In the genomic region with DNA sequence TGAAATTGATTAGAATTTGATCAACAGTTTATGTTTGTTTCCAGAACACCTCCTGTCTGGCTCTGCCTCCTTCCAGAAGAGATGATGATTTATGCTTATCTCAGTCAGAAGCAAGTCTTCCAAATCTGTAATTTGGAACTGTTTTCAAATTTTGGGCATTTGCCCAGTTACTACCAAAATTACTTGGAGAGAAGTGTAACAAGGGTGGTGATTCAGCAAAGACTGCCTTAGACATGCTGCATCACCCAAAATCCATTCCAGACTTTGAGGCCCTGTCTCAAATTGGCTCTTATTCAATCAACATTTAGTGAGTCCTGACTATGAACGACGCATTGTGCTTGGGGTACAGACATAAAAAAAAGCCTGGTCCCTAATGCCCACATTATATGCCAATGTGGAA, we compare ENCODE assay signal across 14 cellular contexts.
A peak's percentile ranks its signal among the peaks of the same experiment; 100 is the strongest.
DNase-seq lines count a peak whose midpoint lies in the region; ATAC-seq and TF ChIP-seq lines count a peak whose summit lies in the region.
"Had no signal": no experiment of that assay in that cellular context is flagged by ENCODE, and none has a peak within 500 bp of the region (broad histone marks: within the 10 kb centered on the region; RNA-seq: fewer than 3 reads in every experiment).

No MANE protein-coding gene starts in this region.

- H3K4me1 ChIP-seq in esophagus muscularis mucosa (peaks cover 16 to 59% (median 41%) of the 10 kb centered on the region in 4 donors), skeletal muscle tissue (ENCODE audit: control insufficient read depth in 3 of 3, insufficient read depth in 3 of 3, low read length in 3 of 3) (peaks cover 52 to 73% (median 66%) of the 10 kb centered on the region in 3 donors), MM.1S (ENCODE audit: low read length) (no peaks in the 10 kb centered on the region)

- no peak overlapping the region for H3K4me3 ChIP-seq in esophagus muscularis mucosa
- H3K4me3 ChIP-seq in skeletal muscle tissue (ENCODE audit: low read length in 3 of 3), result peak overlapping the region in 2 of 3 donors; percentile 3 to 25
- H3K4me3 ChIP-seq in MM.1S (ENCODE audit: low read length), result no peak overlapping the region

- H3K27me3 ChIP-seq in esophagus muscularis mucosa, result no peaks in the 10 kb centered on the region
- H3K27me3 ChIP-seq in skeletal muscle tissue (ENCODE audit: control insufficient read depth in 3 of 3, insufficient read depth in 3 of 3, low read length in 3 of 3), result no peaks in the 10 kb centered on the region
- H3K27me3 ChIP-seq in MM.1S (replicated peaks; ENCODE audit: insufficient read depth, low read length), result no peaks in the 10 kb centered on the region

- H3K36me3 Mint-ChIP-seq in Calu3 (ENCODE audit: insufficient read depth, unreplicated experiment), result peaks cover 3% of the 10 kb centered on the region
- no peaks in the 10 kb centered on the region for H3K36me3 Mint-ChIP-seq in stimulated activated naive B cell treated with anti-CD40 and anti-IgM and Interleukin-4, amounts not matched to agents 10 μg/mL and 1 μg/mL and 100 μg/mL, for 72 hours
- H3K36me3 Mint-ChIP-seq: mesothelial cell of epicardium had no signal

- peaks cover 61% of the 10 kb centered on the region for H3K4me1 Mint-ChIP-seq in Calu3 (ENCODE audit: low read depth, unreplicated experiment)
- no peaks in the 10 kb centered on the region for H3K4me1 Mint-ChIP-seq in stimulated activated naive B cell treated with anti-CD40 and anti-IgM and Interleukin-4, amounts not matched to agents 10 μg/mL and 1 μg/mL and 100 μg/mL, for 72 hours

- no peak overlapping the region for H3K4me3 Mint-ChIP-seq in Calu3 (ENCODE audit: low read depth, unreplicated experiment)
- no peak overlapping the region for H3K4me3 Mint-ChIP-seq in stimulated activated naive B cell treated with anti-CD40 and anti-IgM and Interleukin-4, amounts not matched to agents 10 μg/mL and 1 μg/mL and 100 μg/mL, for 72 hours
- H3K4me3 Mint-ChIP-seq: mesothelial cell of epicardium had no signal

- intact Hi-C loops in Calu3 (cut with micrococcal nuclease; ENCODE audit: unreplicated experiment) (no loop called here), esophagus muscularis mucosa (cut with DNase I) (no loop called here)

- H3K9me3 ChIP-seq in esophagus muscularis mucosa, result no peaks in the 10 kb centered on the region
- H3K9me3 ChIP-seq in skeletal muscle tissue (ENCODE audit: control insufficient read depth in 3 of 3, low read length in 3 of 3), result no peaks in the 10 kb centered on the region
- H3K9me3 ChIP-seq in MM.1S (replicated peaks; ENCODE audit: insufficient read depth, low read length), result no peaks in the 10 kb centered on the region

- ATAC-seq in stimulated activated naive B cell treated with anti-CD40 and anti-IgM and Interleukin-4, amounts not matched to agents 10 μg/mL and 1 μg/mL and 100 μg/mL, for 72 hours (replicated peaks), result no peak
- no peak for ATAC-seq in GM18505 (IDR thresholded peaks at IDR 0.05; ENCODE audit: unreplicated experiment)

- H3K9me3 Mint-ChIP-seq in Calu3 (ENCODE audit: low read depth, unreplicated experiment), result no peaks in the 10 kb centered on the region
- no peaks in the 10 kb centered on the region for H3K9me3 Mint-ChIP-seq in stimulated activated naive B cell treated with anti-CD40 and anti-IgM and Interleukin-4, amounts not matched to agents 10 μg/mL and 1 μg/mL and 100 μg/mL, for 72 hours
- H3K9me3 Mint-ChIP-seq: mesothelial cell of epicardium had no signal

- 41% methylated on average over 2 of the region's 2 CpGs for WGBS in esophagus muscularis mucosa

- TF ChIP-seq CTCF in Calu3 (IDR thresholded peaks at IDR 0.05; ENCODE audit: unreplicated experiment), result no peak
- no peak for TF ChIP-seq CTCF in esophagus muscularis mucosa (IDR thresholded peaks at IDR 0.05)
- no peak for TF ChIP-seq CTCF in MM.1S (IDR thresholded peaks at IDR 0.05; ENCODE audit: low read length)

- CTCF ChIA-PET in Calu3 (lab: Charles Lee), result interaction anchor here (0.7 to 1.3 kb wide), 6 partner anchors 15 to 575 kb away, joined by 3 to 5 read pairs (median 3); no protein-coding TSS in a partner anchor

- no peaks in the 10 kb centered on the region for H3K79me2 ChIP-seq in MM.1S (ENCODE audit: low read length)

- DNase-seq in Calu3 (no peak), RPMI7951 (ENCODE audit: low read depth) (peak; percentile 51), esophagus muscularis mucosa (ENCODE audit: extremely low spot score) (no peak), MM.1S (no peak)
- DNase-seq in stimulated activated naive B cell treated with anti-CD40 and anti-IgM and Interleukin-4, amounts not matched to agents 10 μg/mL and 1 μg/mL and 100 μg/mL, for 72 hours, result no peak
- no peak for DNase-seq in stimulated activated CD8-positive, alpha-beta memory T cell treated with anti-CD3 and anti-CD28 coated beads, Interleukin-4, amount 100 ng/mL, for 48 hours
- DNase-seq: activated CD4-positive, alpha-beta T cell treated with anti-CD3 and anti-CD28 coated beads, Interleukin-2, amount 50 U/mL, for 48 hours; activated gamma-delta T cell treated with Interleukin-2 at 50 U/mL for 16 hours; hippocampal formation; NCI-H526 treated with DMSO at 0.1 percent for 48 hours; T-helper 1 cell had no signal

- no TSS peak for BruUV-seq in Calu3 (replicated peaks; lab: Mats Ljungman, UMichigan)

- no peaks in the 10 kb centered on the region for H3K36me3 ChIP-seq in esophagus muscularis mucosa
- H3K36me3 ChIP-seq in skeletal muscle tissue (ENCODE audit: control insufficient read depth in 3 of 3, insufficient read depth in 3 of 3, low read length in 3 of 3), result no peaks in the 10 kb centered on the region
- H3K36me3 ChIP-seq in MM.1S (replicated peaks; ENCODE audit: insufficient read depth, low read length), result no peaks in the 10 kb centered on the region

- peak overlapping the region; percentile 87 for H3K27ac Mint-ChIP-seq in Calu3 (ENCODE audit: unreplicated experiment)
- H3K27ac Mint-ChIP-seq in stimulated activated naive B cell treated with anti-CD40 and anti-IgM and Interleukin-4, amounts not matched to agents 10 μg/mL and 1 μg/mL and 100 μg/mL, for 72 hours, result no peak overlapping the region
- H3K27ac Mint-ChIP-seq: mesothelial cell of epicardium had no signal

- no peaks in the 10 kb centered on the region for H3K27me3 Mint-ChIP-seq in Calu3 (ENCODE audit: unreplicated experiment)
- H3K27me3 Mint-ChIP-seq in stimulated activated naive B cell treated with anti-CD40 and anti-IgM and Interleukin-4, amounts not matched to agents 10 μg/mL and 1 μg/mL and 100 μg/mL, for 72 hours, result peaks cover 13 to 24% of the 10 kb centered on the region in 2 donors

- no peak overlapping the region for H3K4me2 ChIP-seq in MM.1S (ENCODE audit: low read depth, low read length)

- H4K20me1 ChIP-seq in MM.1S (ENCODE audit: insufficient read depth, low read length), result no peaks in the 10 kb centered on the region

- no peaks in the 10 kb centered on the region for H3K9me2 ChIP-seq in MM.1S (replicated peaks; ENCODE audit: insufficient read depth, low read length)

- no peaks in the 10 kb centered on the region for H3F3A ChIP-seq in MM.1S (ENCODE audit: insufficient read depth, low read length)

- H2AFZ ChIP-seq in MM.1S (ENCODE audit: low read length), result no peak overlapping the region

- TF ChIP-seq EP300 in esophagus muscularis mucosa (IDR thresholded peaks at IDR 0.05), result no peak

- H3K9ac ChIP-seq in skeletal muscle tissue (ENCODE audit: low read depth in 1 of 3, low read length in 3 of 3) (peak overlapping the region; percentile 51 to 76 (median 55)), MM.1S (ENCODE audit: low read length) (no peak overlapping the region)

- H3K27ac ChIP-seq in esophagus muscularis mucosa (replicated peaks in 1 of 4) (peak overlapping the region; percentile 32 to 72 (median 54)), skeletal muscle tissue (ENCODE audit: low read depth, low read length) (peak overlapping the region; percentile 79), MM.1S (ENCODE audit: low read length) (no peak overlapping the region)

- TF ChIP-seq POLR2A in esophagus muscularis mucosa (IDR thresholded peaks at IDR 0.05; ENCODE audit: low read depth) (no peak), GM18505 (IDR thresholded peaks at IDR 0.05; ENCODE audit: borderline replicate concordance, extremely low read depth, insufficient read depth, insufficient read length) (no peak)

Comparison
In these comparisons a context has a peak if more than half of its experiments do, and no peak if none do; other contexts are left out.
1. H3K4me3 ChIP-seq: peak in skeletal muscle tissue (2 of 3); none in esophagus muscularis mucosa (0 of 4) and MM.1S (single experiment).